Comparison of ENCODE assay signal across 1 cellular context in the genomic region with DNA sequence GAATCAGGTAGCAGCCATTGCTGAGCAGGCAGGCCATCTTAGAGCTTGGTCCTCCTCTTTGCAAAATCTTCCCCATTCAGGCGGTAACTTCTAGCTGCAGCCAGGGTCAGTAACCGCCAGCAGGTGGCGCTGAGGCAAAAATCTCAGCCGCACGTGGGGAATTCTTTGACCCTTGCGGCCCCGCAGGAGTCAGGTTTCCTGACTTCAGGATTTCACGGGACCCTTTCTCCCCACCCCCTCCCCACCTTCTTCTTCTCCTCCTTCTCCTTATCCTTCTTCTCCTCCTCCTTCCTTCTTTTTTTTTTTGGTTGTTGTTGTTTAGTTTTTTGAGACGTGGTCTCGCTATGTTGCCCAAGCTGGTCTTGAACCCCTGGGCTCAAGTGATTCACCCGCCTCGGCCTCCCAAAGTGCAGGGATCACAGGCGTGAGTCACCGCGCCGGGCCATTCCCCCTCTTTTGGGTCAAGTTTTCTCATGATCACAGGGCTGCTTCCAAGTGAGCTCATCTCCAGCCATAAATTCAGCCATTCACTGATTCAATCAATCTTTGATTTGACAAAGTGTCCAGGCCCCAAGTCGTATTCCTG.
TF ChIP-seq lines count a peak whose summit lies in the region.

No MANE protein-coding gene starts in this region.

TF ChIP-seq in K562, 482 proteins besides CTCF, POLR2A, EP300 and RAD21 (continued from another document and continues in another):
- TF ChIP-seq, protein P1, sequence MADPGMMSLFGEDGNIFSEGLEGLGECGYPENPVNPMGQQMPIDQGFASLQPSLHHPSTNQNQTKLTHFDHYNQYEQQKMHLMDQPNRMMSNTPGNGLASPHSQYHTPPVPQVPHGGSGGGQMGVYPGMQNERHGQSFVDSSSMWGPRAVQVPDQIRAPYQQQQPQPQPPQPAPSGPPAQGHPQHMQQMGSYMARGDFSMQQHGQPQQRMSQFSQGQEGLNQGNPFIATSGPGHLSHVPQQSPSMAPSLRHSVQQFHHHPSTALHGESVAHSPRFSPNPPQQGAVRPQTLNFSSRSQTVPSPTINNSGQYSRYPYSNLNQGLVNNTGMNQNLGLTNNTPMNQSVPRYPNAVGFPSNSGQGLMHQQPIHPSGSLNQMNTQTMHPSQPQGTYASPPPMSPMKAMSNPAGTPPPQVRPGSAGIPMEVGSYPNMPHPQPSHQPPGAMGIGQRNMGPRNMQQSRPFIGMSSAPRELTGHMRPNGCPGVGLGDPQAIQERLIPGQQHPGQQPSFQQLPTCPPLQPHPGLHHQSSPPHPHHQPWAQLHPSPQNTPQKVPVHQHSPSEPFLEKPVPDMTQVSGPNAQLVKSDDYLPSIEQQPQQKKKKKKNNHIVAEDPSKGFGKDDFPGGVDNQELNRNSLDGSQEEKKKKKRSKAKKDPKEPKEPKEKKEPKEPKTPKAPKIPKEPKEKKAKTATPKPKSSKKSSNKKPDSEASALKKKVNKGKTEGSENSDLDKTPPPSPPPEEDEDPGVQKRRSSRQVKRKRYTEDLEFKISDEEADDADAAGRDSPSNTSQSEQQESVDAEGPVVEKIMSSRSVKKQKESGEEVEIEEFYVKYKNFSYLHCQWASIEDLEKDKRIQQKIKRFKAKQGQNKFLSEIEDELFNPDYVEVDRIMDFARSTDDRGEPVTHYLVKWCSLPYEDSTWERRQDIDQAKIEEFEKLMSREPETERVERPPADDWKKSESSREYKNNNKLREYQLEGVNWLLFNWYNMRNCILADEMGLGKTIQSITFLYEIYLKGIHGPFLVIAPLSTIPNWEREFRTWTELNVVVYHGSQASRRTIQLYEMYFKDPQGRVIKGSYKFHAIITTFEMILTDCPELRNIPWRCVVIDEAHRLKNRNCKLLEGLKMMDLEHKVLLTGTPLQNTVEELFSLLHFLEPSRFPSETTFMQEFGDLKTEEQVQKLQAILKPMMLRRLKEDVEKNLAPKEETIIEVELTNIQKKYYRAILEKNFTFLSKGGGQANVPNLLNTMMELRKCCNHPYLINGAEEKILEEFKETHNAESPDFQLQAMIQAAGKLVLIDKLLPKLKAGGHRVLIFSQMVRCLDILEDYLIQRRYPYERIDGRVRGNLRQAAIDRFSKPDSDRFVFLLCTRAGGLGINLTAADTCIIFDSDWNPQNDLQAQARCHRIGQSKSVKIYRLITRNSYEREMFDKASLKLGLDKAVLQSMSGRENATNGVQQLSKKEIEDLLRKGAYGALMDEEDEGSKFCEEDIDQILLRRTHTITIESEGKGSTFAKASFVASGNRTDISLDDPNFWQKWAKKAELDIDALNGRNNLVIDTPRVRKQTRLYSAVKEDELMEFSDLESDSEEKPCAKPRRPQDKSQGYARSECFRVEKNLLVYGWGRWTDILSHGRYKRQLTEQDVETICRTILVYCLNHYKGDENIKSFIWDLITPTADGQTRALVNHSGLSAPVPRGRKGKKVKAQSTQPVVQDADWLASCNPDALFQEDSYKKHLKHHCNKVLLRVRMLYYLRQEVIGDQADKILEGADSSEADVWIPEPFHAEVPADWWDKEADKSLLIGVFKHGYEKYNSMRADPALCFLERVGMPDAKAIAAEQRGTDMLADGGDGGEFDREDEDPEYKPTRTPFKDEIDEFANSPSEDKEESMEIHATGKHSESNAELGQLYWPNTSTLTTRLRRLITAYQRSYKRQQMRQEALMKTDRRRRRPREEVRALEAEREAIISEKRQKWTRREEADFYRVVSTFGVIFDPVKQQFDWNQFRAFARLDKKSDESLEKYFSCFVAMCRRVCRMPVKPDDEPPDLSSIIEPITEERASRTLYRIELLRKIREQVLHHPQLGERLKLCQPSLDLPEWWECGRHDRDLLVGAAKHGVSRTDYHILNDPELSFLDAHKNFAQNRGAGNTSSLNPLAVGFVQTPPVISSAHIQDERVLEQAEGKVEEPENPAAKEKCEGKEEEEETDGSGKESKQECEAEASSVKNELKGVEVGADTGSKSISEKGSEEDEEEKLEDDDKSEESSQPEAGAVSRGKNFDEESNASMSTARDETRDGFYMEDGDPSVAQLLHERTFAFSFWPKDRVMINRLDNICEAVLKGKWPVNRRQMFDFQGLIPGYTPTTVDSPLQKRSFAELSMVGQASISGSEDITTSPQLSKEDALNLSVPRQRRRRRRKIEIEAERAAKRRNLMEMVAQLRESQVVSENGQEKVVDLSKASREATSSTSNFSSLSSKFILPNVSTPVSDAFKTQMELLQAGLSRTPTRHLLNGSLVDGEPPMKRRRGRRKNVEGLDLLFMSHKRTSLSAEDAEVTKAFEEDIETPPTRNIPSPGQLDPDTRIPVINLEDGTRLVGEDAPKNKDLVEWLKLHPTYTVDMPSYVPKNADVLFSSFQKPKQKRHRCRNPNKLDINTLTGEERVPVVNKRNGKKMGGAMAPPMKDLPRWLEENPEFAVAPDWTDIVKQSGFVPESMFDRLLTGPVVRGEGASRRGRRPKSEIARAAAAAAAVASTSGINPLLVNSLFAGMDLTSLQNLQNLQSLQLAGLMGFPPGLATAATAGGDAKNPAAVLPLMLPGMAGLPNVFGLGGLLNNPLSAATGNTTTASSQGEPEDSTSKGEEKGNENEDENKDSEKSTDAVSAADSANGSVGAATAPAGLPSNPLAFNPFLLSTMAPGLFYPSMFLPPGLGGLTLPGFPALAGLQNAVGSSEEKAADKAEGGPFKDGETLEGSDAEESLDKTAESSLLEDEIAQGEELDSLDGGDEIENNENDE (IDR thresholded peaks at IDR 0.05; ENCODE audit: low read depth, low read length) = no peak
- TF ChIP-seq CREBBP (IDR thresholded peaks at IDR 0.05; ENCODE audit: low read depth, low read length) = no peak
- TF ChIP-seq ARNT (IDR thresholded peaks at IDR 0.05) = peak; percentile 33 to 86; a peak in 3 of 4 replicates
- peak; percentile 56 for TF ChIP-seq FOSL1 (tag; conservative IDR thresholded peaks at IDR 0.05)
- no peak for TF ChIP-seq ETV6 (IDR thresholded peaks at IDR 0.05; ENCODE audit: borderline replicate concordance in 1 of 2, low read depth in 2 of 2, low read length in 1 of 2)
- no peak for TF ChIP-seq ETV6 (CRISPR knock-in tag; IDR thresholded peaks at IDR 0.05; ENCODE audit: borderline replicate concordance)
- TF ChIP-seq, protein P2, sequence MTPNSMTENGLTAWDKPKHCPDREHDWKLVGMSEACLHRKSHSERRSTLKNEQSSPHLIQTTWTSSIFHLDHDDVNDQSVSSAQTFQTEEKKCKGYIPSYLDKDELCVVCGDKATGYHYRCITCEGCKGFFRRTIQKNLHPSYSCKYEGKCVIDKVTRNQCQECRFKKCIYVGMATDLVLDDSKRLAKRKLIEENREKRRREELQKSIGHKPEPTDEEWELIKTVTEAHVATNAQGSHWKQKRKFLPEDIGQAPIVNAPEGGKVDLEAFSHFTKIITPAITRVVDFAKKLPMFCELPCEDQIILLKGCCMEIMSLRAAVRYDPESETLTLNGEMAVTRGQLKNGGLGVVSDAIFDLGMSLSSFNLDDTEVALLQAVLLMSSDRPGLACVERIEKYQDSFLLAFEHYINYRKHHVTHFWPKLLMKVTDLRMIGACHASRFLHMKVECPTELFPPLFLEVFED (CRISPR knock-in tag; conservative IDR thresholded peaks at IDR 0.05) = no peak
- TF ChIP-seq MEIS2 (IDR thresholded peaks at IDR 0.05; ENCODE audit: partially characterized antibody) = peak; percentile 56
- TF ChIP-seq, protein P3, sequence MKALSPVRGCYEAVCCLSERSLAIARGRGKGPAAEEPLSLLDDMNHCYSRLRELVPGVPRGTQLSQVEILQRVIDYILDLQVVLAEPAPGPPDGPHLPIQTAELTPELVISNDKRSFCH (CRISPR knock-in tag; IDR thresholded peaks at IDR 0.05) = no peak
- TF ChIP-seq, protein P3 (tag; IDR thresholded peaks at IDR 0.05) = peak; percentile 65; the same call in 1 of the 2 replicates
- TF ChIP-seq, protein P4, sequence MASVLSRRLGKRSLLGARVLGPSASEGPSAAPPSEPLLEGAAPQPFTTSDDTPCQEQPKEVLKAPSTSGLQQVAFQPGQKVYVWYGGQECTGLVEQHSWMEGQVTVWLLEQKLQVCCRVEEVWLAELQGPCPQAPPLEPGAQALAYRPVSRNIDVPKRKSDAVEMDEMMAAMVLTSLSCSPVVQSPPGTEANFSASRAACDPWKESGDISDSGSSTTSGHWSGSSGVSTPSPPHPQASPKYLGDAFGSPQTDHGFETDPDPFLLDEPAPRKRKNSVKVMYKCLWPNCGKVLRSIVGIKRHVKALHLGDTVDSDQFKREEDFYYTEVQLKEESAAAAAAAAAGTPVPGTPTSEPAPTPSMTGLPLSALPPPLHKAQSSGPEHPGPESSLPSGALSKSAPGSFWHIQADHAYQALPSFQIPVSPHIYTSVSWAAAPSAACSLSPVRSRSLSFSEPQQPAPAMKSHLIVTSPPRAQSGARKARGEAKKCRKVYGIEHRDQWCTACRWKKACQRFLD (CRISPR knock-in tag; IDR thresholded peaks at IDR 0.05) = no peak
- 0 out of 2 replicates have a peak, but pooled peaks have one; percentile 26 for TF ChIP-seq JUND (IDR thresholded peaks at IDR 0.05; ENCODE audit: borderline replicate concordance, low read depth, low read length)
- no peak for TF ChIP-seq JUND (tag; IDR thresholded peaks at IDR 0.05; ENCODE audit: borderline replicate concordance, low read depth, low read length)
- no peak for TF ChIP-seq POU5F1 (IDR thresholded peaks at IDR 0.05; ENCODE audit: borderline replicate concordance, low read depth, low read length, partially characterized antibody)
- TF ChIP-seq, protein P5, sequence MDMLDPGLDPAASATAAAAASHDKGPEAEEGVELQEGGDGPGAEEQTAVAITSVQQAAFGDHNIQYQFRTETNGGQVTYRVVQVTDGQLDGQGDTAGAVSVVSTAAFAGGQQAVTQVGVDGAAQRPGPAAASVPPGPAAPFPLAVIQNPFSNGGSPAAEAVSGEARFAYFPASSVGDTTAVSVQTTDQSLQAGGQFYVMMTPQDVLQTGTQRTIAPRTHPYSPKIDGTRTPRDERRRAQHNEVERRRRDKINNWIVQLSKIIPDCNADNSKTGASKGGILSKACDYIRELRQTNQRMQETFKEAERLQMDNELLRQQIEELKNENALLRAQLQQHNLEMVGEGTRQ (CRISPR knock-in tag; IDR thresholded peaks at IDR 0.05) = peak; percentile 69
- no peak for TF ChIP-seq CHCHD3 (CRISPR knock-in tag; IDR thresholded peaks at IDR 0.05)
- TF ChIP-seq, protein P6, sequence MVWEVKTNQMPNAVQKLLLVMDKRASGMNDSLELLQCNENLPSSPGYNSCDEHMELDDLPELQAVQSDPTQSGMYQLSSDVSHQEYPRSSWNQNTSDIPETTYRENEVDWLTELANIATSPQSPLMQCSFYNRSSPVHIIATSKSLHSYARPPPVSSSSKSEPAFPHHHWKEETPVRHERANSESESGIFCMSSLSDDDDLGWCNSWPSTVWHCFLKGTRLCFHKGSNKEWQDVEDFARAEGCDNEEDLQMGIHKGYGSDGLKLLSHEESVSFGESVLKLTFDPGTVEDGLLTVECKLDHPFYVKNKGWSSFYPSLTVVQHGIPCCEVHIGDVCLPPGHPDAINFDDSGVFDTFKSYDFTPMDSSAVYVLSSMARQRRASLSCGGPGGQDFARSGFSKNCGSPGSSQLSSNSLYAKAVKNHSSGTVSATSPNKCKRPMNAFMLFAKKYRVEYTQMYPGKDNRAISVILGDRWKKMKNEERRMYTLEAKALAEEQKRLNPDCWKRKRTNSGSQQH (CRISPR knock-in tag; IDR thresholded peaks at IDR 0.05) = no peak
- TF ChIP-seq, protein P7, sequence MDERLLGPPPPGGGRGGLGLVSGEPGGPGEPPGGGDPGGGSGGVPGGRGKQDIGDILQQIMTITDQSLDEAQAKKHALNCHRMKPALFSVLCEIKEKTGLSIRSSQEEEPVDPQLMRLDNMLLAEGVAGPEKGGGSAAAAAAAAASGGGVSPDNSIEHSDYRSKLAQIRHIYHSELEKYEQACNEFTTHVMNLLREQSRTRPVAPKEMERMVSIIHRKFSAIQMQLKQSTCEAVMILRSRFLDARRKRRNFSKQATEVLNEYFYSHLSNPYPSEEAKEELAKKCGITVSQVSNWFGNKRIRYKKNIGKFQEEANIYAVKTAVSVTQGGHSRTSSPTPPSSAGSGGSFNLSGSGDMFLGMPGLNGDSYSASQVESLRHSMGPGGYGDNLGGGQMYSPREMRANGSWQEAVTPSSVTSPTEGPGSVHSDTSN (CRISPR knock-in tag; IDR thresholded peaks at IDR 0.05; ENCODE audit: low read depth) = no peak
- TF ChIP-seq, protein P7 (tag; conservative IDR thresholded peaks at IDR 0.05; ENCODE audit: low read depth) = no peak
- TF ChIP-seq, protein P8, sequence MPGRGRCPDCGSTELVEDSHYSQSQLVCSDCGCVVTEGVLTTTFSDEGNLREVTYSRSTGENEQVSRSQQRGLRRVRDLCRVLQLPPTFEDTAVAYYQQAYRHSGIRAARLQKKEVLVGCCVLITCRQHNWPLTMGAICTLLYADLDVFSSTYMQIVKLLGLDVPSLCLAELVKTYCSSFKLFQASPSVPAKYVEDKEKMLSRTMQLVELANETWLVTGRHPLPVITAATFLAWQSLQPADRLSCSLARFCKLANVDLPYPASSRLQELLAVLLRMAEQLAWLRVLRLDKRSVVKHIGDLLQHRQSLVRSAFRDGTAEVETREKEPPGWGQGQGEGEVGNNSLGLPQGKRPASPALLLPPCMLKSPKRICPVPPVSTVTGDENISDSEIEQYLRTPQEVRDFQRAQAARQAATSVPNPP (IDR thresholded peaks at IDR 0.05; ENCODE audit: borderline replicate concordance, insufficient read depth, insufficient read length) = no peak
- TF ChIP-seq STAG1 (CRISPR knock-in tag; IDR thresholded peaks at IDR 0.05; ENCODE audit: borderline replicate concordance) = peak; percentile 45; the same call in 1 of the 2 replicates
- no peak for TF ChIP-seq POLR2B (IDR thresholded peaks at IDR 0.05; ENCODE audit: low read depth, partially characterized antibody)
- TF ChIP-seq PHF8 (IDR thresholded peaks at IDR 0.05; ENCODE audit: borderline replicate concordance, low read length) = no peak
- TF ChIP-seq PPARD (CRISPR knock-in tag; IDR thresholded peaks at IDR 0.05) = no peak
- no peak for TF ChIP-seq TCF7L2 (IDR thresholded peaks at IDR 0.05; ENCODE audit: low read depth, low read length)
- TF ChIP-seq, protein P9, sequence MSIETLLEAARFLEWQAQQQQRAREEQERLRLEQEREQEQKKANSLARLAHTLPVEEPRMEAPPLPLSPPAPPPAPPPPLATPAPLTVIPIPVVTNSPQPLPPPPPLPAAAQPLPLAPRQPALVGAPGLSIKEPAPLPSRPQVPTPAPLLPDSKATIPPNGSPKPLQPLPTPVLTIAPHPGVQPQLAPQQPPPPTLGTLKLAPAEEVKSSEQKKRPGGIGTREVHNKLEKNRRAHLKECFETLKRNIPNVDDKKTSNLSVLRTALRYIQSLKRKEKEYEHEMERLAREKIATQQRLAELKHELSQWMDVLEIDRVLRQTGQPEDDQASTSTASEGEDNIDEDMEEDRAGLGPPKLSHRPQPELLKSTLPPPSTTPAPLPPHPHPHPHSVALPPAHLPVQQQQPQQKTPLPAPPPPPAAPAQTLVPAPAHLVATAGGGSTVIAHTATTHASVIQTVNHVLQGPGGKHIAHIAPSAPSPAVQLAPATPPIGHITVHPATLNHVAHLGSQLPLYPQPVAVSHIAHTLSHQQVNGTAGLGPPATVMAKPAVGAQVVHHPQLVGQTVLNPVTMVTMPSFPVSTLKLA (conservative IDR thresholded peaks at IDR 0.05) = peak; percentile 74 to 83
- TF ChIP-seq LEF1 (IDR thresholded peaks at IDR 0.05) = no peak
- TF ChIP-seq PHF21A (IDR thresholded peaks at IDR 0.05; ENCODE audit: borderline replicate concordance, low read depth) = peak; percentile 86; the same call in 1 of the 2 replicates
- no peak for TF ChIP-seq ZFPM2 (CRISPR knock-in tag; IDR thresholded peaks at IDR 0.05)
- peak; percentile 32; the same call in 1 of the 2 replicates for TF ChIP-seq ARID1B (IDR thresholded peaks at IDR 0.05)
